ENCODE assay signal across 1 cellular context in genomic region chr20:44800398-44801046, GRCh38.
TF ChIP-seq lines count a peak whose summit lies in the region.

No MANE protein-coding gene starts in this region.

TF ChIP-seq in IMR-90, 13 proteins besides CTCF, POLR2A, EP300 and RAD21:
- TF ChIP-seq MAZ (IDR thresholded peaks at IDR 0.05; ENCODE audit: borderline replicate concordance, low read depth, low read length) (no peak), CEBPB (IDR thresholded peaks at IDR 0.05; ENCODE audit: low read depth, low read length) (no peak), NFE2L2 (IDR thresholded peaks at IDR 0.05; ENCODE audit: low read depth, low read length) (no peak), RFX5 (IDR thresholded peaks at IDR 0.05; ENCODE audit: low read depth, low read length) (no peak), MAFK (IDR thresholded peaks at IDR 0.05; ENCODE audit: low read depth, low read length) (no peak), RCOR1 (IDR thresholded peaks at IDR 0.05; ENCODE audit: insufficient replicate concordance, low read length) (no peak), FOS (IDR thresholded peaks at IDR 0.05; ENCODE audit: low read depth, low read length) (no peak)
